In genomic region chr17:37609170-37610040, GRCh38 we compare ENCODE assay signal across 1 cellular context.
TF ChIP-seq lines count a peak whose summit lies in the region.

Gene SYNRG, minus strand, starts transcription at chr17:37609418. Its CDS starts 63 bp downstream, at chr17:37609355.

TF ChIP-seq in HepG2, 621 proteins besides CTCF, POLR2A, EP300 and RAD21 (continued from another document and continues in another):
- TF ChIP-seq ARID3A (IDR thresholded peaks at IDR 0.05; ENCODE audit: low read depth, low read length) (peak; percentile 42; the same call in 1 of the 2 replicates), DNMT1 (CRISPR knock-in tag; IDR thresholded peaks at IDR 0.05) (0 out of 2 replicates have a peak, but pooled peaks have one; percentile 25), POLR2G (IDR thresholded peaks at IDR 0.05; ENCODE audit: low read depth, low read length) (peak; percentile 94), DZIP1 (CRISPR knock-in tag; IDR thresholded peaks at IDR 0.05) (0 out of 2 replicates have a peak, but pooled peaks have one; percentile 36), ZKSCAN8 (CRISPR knock-in tag; IDR thresholded peaks at IDR 0.05; ENCODE audit: borderline replicate concordance) (peak; percentile 20; the same call in 1 of the 2 replicates), ZNF589 (CRISPR knock-in tag; conservative IDR thresholded peaks at IDR 0.05) (peak; percentile 9; the same call in 1 of the 2 replicates), RXRB (CRISPR knock-in tag; IDR thresholded peaks at IDR 0.05; ENCODE audit: borderline replicate concordance) (0 out of 2 replicates have a peak, but pooled peaks have one; percentile 15), HOMEZ (CRISPR knock-in tag; IDR thresholded peaks at IDR 0.05; ENCODE audit: low read depth) (peak; percentile 69; the same call in 1 of the 2 replicates), PRPF4 (IDR thresholded peaks at IDR 0.05; ENCODE audit: low read depth, low read length, poor library complexity, severe bottlenecking) (no peak), ZBTB10 (CRISPR knock-in tag; IDR thresholded peaks at IDR 0.05; ENCODE audit: borderline replicate concordance) (no peak), AHDC1 (CRISPR knock-in tag; IDR thresholded peaks at IDR 0.05; ENCODE audit: borderline replicate concordance) (no peak), MATR3 (CRISPR knock-in tag; IDR thresholded peaks at IDR 0.05) (no peak), TSC22D2 (CRISPR knock-in tag; IDR thresholded peaks at IDR 0.05; ENCODE audit: borderline replicate concordance) (0 out of 2 replicates have a peak, but pooled peaks have one; percentile 73), ZNF792 (CRISPR knock-in tag; IDR thresholded peaks at IDR 0.05) (0 out of 2 replicates have a peak, but pooled peaks have one; percentile 21), TCF7 (IDR thresholded peaks at IDR 0.05; ENCODE audit: low read depth) (no peak), ZNF264 (CRISPR knock-in tag; IDR thresholded peaks at IDR 0.05) (peak; percentile 58; the same call in 1 of the 2 replicates), PAX8 (CRISPR knock-in tag; IDR thresholded peaks at IDR 0.05; ENCODE audit: borderline replicate concordance) (peak; percentile 90; the same call in 1 of the 2 replicates), HMGXB4 (CRISPR knock-in tag; IDR thresholded peaks at IDR 0.05; ENCODE audit: borderline replicate concordance in 1 of 2, low read depth in 1 of 2) (peak; percentile 61 to 83; a peak in 3 of 4 replicates), ZBTB40 (IDR thresholded peaks at IDR 0.05) (no peak), ZBTB40 (CRISPR knock-in tag; IDR thresholded peaks at IDR 0.05) (0 out of 2 replicates have a peak, but pooled peaks have one; percentile 37), NR0B2 (CRISPR knock-in tag; IDR thresholded peaks at IDR 0.05) (peak; percentile 47; the same call in 1 of the 2 replicates), HNF4A (CRISPR knock-in tag; IDR thresholded peaks at IDR 0.05) (peak; percentile 31), ISX (CRISPR knock-in tag; conservative IDR thresholded peaks at IDR 0.05) (no peak)
